ENCODE assay signal across 27 cellular contexts in the genomic region with DNA sequence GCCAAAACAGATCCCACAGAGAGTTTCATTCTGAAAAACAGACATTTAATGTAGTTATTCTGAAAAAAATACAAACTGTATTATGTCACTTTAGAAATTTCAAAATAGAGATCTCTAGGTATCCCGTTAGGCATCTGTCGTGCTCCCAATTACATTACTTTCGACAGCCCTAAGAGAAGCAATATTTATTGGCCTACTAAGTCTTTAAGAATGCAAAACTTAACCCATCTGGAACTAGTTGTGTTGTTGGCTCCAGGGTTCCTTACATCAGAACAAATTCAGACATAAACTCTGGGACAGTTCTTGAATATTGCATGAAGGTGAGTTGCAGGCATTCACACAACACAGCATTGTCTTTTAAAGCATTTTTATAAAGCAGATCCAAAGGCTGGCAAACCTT.
DNase-seq lines count a peak whose midpoint lies in the region; ATAC-seq and TF ChIP-seq lines count a peak whose summit lies in the region.
"Had no signal": no experiment of that assay in that cellular context is flagged by ENCODE, and none has a peak within 500 bp of the region (broad histone marks: within the 10 kb centered on the region; RNA-seq: fewer than 3 reads in every experiment).

No MANE protein-coding gene starts in this region.

- peak overlapping the region in 1 of 2 experiments; percentile 54; a peak in 2 of 4 replicates for H3K27ac ChIP-seq in SK-N-SH (ENCODE audit: low read depth in 2 of 2, low read length in 1 of 2)
- H3K27ac ChIP-seq: foreskin keratinocyte, tibial nerve had no signal

- H3K27me3 ChIP-seq in SK-N-SH (ENCODE audit: insufficient read depth), result no peaks in the 10 kb centered on the region
- H3K27me3 ChIP-seq: foreskin keratinocyte, tibial nerve had no signal

- peak overlapping the region; percentile 3; the same call in 1 of the 2 replicates for H3K4me2 ChIP-seq in SK-N-SH

- peak; percentile 27 to 39; a peak in 1 of 4 replicates for TF ChIP-seq EP300 in SK-N-SH (IDR thresholded peaks at IDR 0.05; ENCODE audit: borderline replicate concordance in 1 of 2, low read depth in 1 of 2, low read length in 1 of 2)

- no peak overlapping the region for H3K9ac ChIP-seq in SK-N-SH

- no peaks in the 10 kb centered on the region for H3K9me2 ChIP-seq in SK-N-SH

- POLR2A ChIA-PET in SK-N-SH (lab: Yijun Ruan, JAX), result no interaction called here

- no peak for TF ChIP-seq RAD21 in SK-N-SH (IDR thresholded peaks at IDR 0.05; ENCODE audit: low read length)

- DNase-seq in GM04503 (ENCODE audit: low read depth), result peak; percentile 66
- no peak for DNase-seq in SK-N-SH
- peak; percentile 65 for DNase-seq in fibroblast of the conjunctiva (ENCODE audit: low read depth)
- DNase-seq in activated gamma-delta T cell (lab: John Stamatoyannopoulos, UW), result no peak
- no peak for DNase-seq in amygdala (lab: John Stamatoyannopoulos, UW)
- DNase-seq: activated CD4-positive, alpha-beta T cell treated with anti-CD3 and anti-CD28 coated beads for 1 hour; activated CD8-positive, alpha-beta memory T cell treated with anti-CD3 and anti-CD28 coated beads, Interleukin-2, amount 50 U/mL, for 48 hours; activated CD8-positive, alpha-beta T cell treated with anti-CD3 and anti-CD28 coated beads for 36 hours; activated naive CD4-positive, alpha-beta T cell treated with anti-CD3 and anti-CD28 coated beads, Interleukin-2, amount 10 ng/mL, durations not matched to agents 7 days and 5 days; AML-193; CD4-positive, alpha-beta memory T cell; foreskin keratinocyte; head of caudate nucleus; left ventricle myocardium superior; NCI-H1436 treated with DMSO at 0.1 percent for 48 hours; NCI-H2081 treated with DMSO at 0.1 percent for 48 hours; NCI-H446; NCI-H748 treated with DMSO at 0.1 percent for 48 hours; posterior cingulate gyrus; SHP77; stimulated activated CD4-positive, alpha-beta T cell treated with anti-CD3 and anti-CD28 coated beads, Interleukin-4, amount 100 ng/mL, for 24 hours had no signal

- no peaks in the 10 kb centered on the region for H4K20me1 ChIP-seq in SK-N-SH (ENCODE audit: insufficient read depth)

- H3K79me2 ChIP-seq in SK-N-SH (ENCODE audit: insufficient read depth), result no peaks in the 10 kb centered on the region

- H3K9me3 ChIP-seq in SK-N-SH, result no peaks in the 10 kb centered on the region
- H3K9me3 ChIP-seq: tibial nerve had no signal

- peaks cover 0 to 2% of the 10 kb centered on the region in 2 experiments; a peak in 2 of 4 replicates for H3K4me1 ChIP-seq in SK-N-SH (ENCODE audit: control insufficient read depth in 1 of 2, insufficient read depth in 2 of 2, low read depth in 1 of 2, low read length in 1 of 2)
- H3K4me1 ChIP-seq: foreskin keratinocyte, tibial nerve had no signal

- no peak overlapping the region for H2AFZ ChIP-seq in SK-N-SH (ENCODE audit: low read depth)

- no peak overlapping the region for H3K4me3 ChIP-seq in SK-N-SH (ENCODE audit: low read depth in 2 of 2, low read length in 1 of 2)
- H3K4me3 ChIP-seq: tibial nerve had no signal

- no peak for TF ChIP-seq CTCF in SK-N-SH (IDR thresholded peaks at IDR 0.05)

- WGBS in SK-N-SH (ENCODE audit: low lambda C conversion rate), result 14% methylated on average over 3 of the region's 3 CpGs

- ATAC-seq in GM18519 (IDR thresholded peaks at IDR 0.05; ENCODE audit: low FRiP score, unreplicated experiment) (no peak), HG03354 (IDR thresholded peaks at IDR 0.05; ENCODE audit: poor library complexity, severe bottlenecking, unreplicated experiment) (no peak)
- ATAC-seq: activated CD8-positive, alpha-beta T cell treated with anti-CD3 and anti-CD28 coated beads for 36 hours; foreskin keratinocyte; HCT116; left ventricle myocardium superior; Panc1; sciatic nerve had no signal

- H3K36me3 ChIP-seq in SK-N-SH (replicated peaks in 1 of 2; ENCODE audit: control insufficient read depth in 1 of 2, insufficient read depth in 2 of 2, low read length in 1 of 2), result no peaks in the 10 kb centered on the region
- H3K36me3 ChIP-seq: tibial nerve had no signal

- CTCF ChIA-PET in SK-N-SH (lab: Yijun Ruan, JAX), result no interaction called here

- peaks cover 18% of the 10 kb centered on the region for H3F3A ChIP-seq in SK-N-SH (replicated peaks; ENCODE audit: insufficient read depth)

TF ChIP-seq in SK-N-SH, 30 proteins besides CTCF, POLR2A, EP300 and RAD21:
- no peak for TF ChIP-seq SIN3A (IDR thresholded peaks at IDR 0.05; ENCODE audit: borderline replicate concordance, low read depth, low read length)
- no peak for TF ChIP-seq FOSL2 (IDR thresholded peaks at IDR 0.05; ENCODE audit: borderline replicate concordance, low read depth)
- TF ChIP-seq RCOR1 (IDR thresholded peaks at IDR 0.05; ENCODE audit: low read length), result no peak
- peak; percentile 90 for TF ChIP-seq TCF12 (IDR thresholded peaks at IDR 0.05)
- TF ChIP-seq, protein P1, sequence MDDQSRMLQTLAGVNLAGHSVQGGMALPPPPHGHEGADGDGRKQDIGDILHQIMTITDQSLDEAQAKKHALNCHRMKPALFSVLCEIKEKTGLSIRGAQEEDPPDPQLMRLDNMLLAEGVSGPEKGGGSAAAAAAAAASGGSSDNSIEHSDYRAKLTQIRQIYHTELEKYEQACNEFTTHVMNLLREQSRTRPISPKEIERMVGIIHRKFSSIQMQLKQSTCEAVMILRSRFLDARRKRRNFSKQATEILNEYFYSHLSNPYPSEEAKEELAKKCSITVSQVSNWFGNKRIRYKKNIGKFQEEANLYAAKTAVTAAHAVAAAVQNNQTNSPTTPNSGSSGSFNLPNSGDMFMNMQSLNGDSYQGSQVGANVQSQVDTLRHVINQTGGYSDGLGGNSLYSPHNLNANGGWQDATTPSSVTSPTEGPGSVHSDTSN (IDR thresholded peaks at IDR 0.05), result peak; percentile 75
- no peak for TF ChIP-seq CHD2 (IDR thresholded peaks at IDR 0.05; ENCODE audit: low read length, partially characterized antibody)
- TF ChIP-seq JUND (IDR thresholded peaks at IDR 0.05), result peak; percentile 43
- peak; percentile 55; the same call in 1 of the 2 replicates for TF ChIP-seq NFIC (IDR thresholded peaks at IDR 0.05; ENCODE audit: borderline replicate concordance)

Comparison
In these comparisons a context has a peak if more than half of its experiments do, and no peak if none do; other contexts are left out.
1. DNase-seq: peak in GM04503 (single experiment) and fibroblast of the conjunctiva (single experiment); none in SK-N-SH (single experiment), activated gamma-delta T cell (single experiment) and amygdala (0 of 56).